In genomic region chr2:197838036-197838435, GRCh38 we compare ENCODE assay signal across 9 cellular contexts. TPM values are rescaled to one million over a fixed set of nuclear protein-coding genes. Genes with fewer than 3 reads are reported as not detected.
DNase-seq lines count a peak whose midpoint lies in the region; ATAC-seq and TF ChIP-seq lines count a peak whose summit lies in the region.
"Had no signal": no experiment of that assay in that cellular context is flagged by ENCODE, and none has a peak within 500 bp of the region (broad histone marks: within the 10 kb centered on the region; RNA-seq: fewer than 3 reads in every experiment).

No MANE protein-coding gene starts in this region.

- H3K4me2 ChIP-seq in DND-41 (ENCODE audit: insufficient read depth, low read length), result peak overlapping the region; percentile 43

- H3K4me1 ChIP-seq in DND-41 (ENCODE audit: insufficient read depth, low read length), result peaks cover 37% of the 10 kb centered on the region
- peaks cover 0 to 9% of the 10 kb centered on the region in 2 donors for H3K4me1 ChIP-seq in ascending aorta

- H2AFZ ChIP-seq in DND-41 (ENCODE audit: low read depth, low read length), result peak overlapping the region; percentile 10; the same call in 1 of the 2 replicates

- TF ChIP-seq CTCF in DND-41 (IDR thresholded peaks at IDR 0.05; ENCODE audit: borderline replicate concordance, extremely low read depth, low read length, poor library complexity, severe bottlenecking) (no peak), ascending aorta (IDR thresholded peaks at IDR 0.05) (no peak)

- ATAC-seq in DND-41 (ENCODE audit: insufficient read depth, low read depth) (peak; percentile 84), GM19455 (IDR thresholded peaks at IDR 0.05; ENCODE audit: unreplicated experiment) (peak; percentile 98), HG03442 (IDR thresholded peaks at IDR 0.05; ENCODE audit: unreplicated experiment) (peak; percentile 96)

- H3K79me2 ChIP-seq in DND-41 (ENCODE audit: insufficient read depth, low read length), result no peaks in the 10 kb centered on the region

- peak overlapping the region; percentile 48; the same call in 1 of the 2 replicates for H3K27ac ChIP-seq in DND-41 (ENCODE audit: low read length)
- H3K27ac ChIP-seq in ascending aorta, result peak overlapping the region; percentile 59 to 68

- H3K27me3 ChIP-seq in DND-41 (ENCODE audit: insufficient read depth, low read length, poor library complexity) (no peaks in the 10 kb centered on the region), ascending aorta (no peaks in the 10 kb centered on the region)

- no peaks in the 10 kb centered on the region for H4K20me1 ChIP-seq in DND-41 (ENCODE audit: insufficient read depth, low read length)

- H3K9me3 ChIP-seq in DND-41 (ENCODE audit: insufficient read depth, low read length, severe bottlenecking), result no peaks in the 10 kb centered on the region
- no peaks in the 10 kb centered on the region for H3K9me3 ChIP-seq in ascending aorta

- DNase-seq in DND-41 (peak; percentile 29), ascending aorta (ENCODE audit: low spot score in 2 of 2) (no peak), myocyte (ENCODE audit: low read depth) (peak; percentile 20), germinal center (ENCODE audit: low spot score) (no peak), DMS53 treated with DMSO at 0.1 percent for 48 hours (lab: John Stamatoyannopoulos, UW; ENCODE audit: unreplicated experiment) (no peak), DMS 273 treated with DMSO at 0.1 percent for 48 hours (lab: John Stamatoyannopoulos, UW) (no peak)

- no peaks in the 10 kb centered on the region for H3K36me3 ChIP-seq in DND-41 (ENCODE audit: insufficient read depth, low read length)
- H3K36me3 ChIP-seq in ascending aorta, result no peaks in the 10 kb centered on the region

- intact Hi-C loops in ascending aorta (cut with DNase I), result no loop called here

- H3K9ac ChIP-seq in DND-41 (ENCODE audit: low read depth, low read length), result peak overlapping the region; percentile 19; the same call in 1 of the 2 replicates

- no peak overlapping the region for H3K4me3 ChIP-seq in DND-41 (ENCODE audit: low read depth in 1 of 2, low read length in 2 of 2)
- H3K4me3 ChIP-seq in ascending aorta, result peak overlapping the region; percentile 21 to 55

RNA-seq across cellular contexts. Expression of gene PLCL1, which starts 33.6 kb away (rescaled TPM):
- total RNA-seq in ascending aorta (14.3 TPM), myocyte (0.83 and 2.5 TPM in 2 replicates)
- 0.25 TPM for polyA plus RNA-seq in myocyte (2012)

RNA-seq across cellular contexts. Expression of gene BOLL, which starts 52.9 kb away (rescaled TPM):
- not detected for total RNA-seq in ascending aorta
- total RNA-seq in myocyte, result 0.16 and 2.4 TPM in 2 replicates
- not detected for polyA plus RNA-seq in myocyte (2012)
- total RNA-seq: frontal cortex had no signal

Comparison
In these comparisons a context has a peak if more than half of its experiments do, and no peak if none do; other contexts are left out.
1. DNase-seq: peak in DND-41 (single experiment) and myocyte (single experiment); none in ascending aorta (0 of 2), germinal center (single experiment), DMS53 treated with DMSO at 0.1 percent for 48 hours (single experiment) and DMS 273 treated with DMSO at 0.1 percent for 48 hours (single experiment).
2. H3K4me3 ChIP-seq: peak in ascending aorta (2 of 2); none in DND-41 (0 of 2).
3. Peak in every context shown above with its lines, with median percentiles within 50 percentile points of each other: ATAC-seq.